ENCODE assay signal across 22 cellular contexts in the genomic region with DNA sequence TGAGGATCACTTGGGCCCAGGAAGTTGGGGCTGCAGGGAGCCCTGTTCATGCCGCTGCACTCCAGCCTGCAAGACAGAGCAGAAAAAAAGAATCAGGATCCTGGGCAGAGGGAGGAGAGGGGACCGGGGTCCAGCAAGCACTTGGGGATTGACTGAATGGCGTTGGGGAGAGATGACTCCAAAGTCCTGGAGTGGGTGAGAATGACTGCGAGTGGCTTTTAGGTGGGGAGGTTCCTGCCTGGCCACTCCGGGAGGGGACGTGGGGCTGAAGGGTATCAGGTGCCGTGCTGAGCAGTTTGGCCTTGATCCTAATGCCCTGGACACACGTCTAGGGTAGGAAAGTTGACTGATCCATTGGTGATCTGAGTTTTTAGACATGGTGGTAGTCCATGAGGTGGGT. TPM values are rescaled to one million over a fixed set of nuclear protein-coding genes. Genes with fewer than 3 reads are reported as not detected.
DNase-seq lines count a peak whose midpoint lies in the region; ATAC-seq and TF ChIP-seq lines count a peak whose summit lies in the region.
"Had no signal": no experiment of that assay in that cellular context is flagged by ENCODE, and none has a peak within 500 bp of the region (broad histone marks: within the 10 kb centered on the region; RNA-seq: fewer than 3 reads in every experiment).

No MANE protein-coding gene starts in this region.

- H3K27me3 Mint-ChIP-seq in stimulated activated naive CD8-positive, alpha-beta T cell treated with anti-CD3 and anti-CD28 coated beads, Interleukin-15, Interleukin-2, amounts not matched to agents 100 ng/mL and 50 ng/mL, for 24 hours = peaks cover 33% of the 10 kb centered on the region
- peaks cover 68% of the 10 kb centered on the region for H3K27me3 Mint-ChIP-seq in brain
- peaks cover 62% of the 10 kb centered on the region for H3K27me3 Mint-ChIP-seq in nephron (ENCODE audit: low read depth)

- H3K4me3 ChIP-seq in SJCRH30 = no peak overlapping the region
- H3K4me3 ChIP-seq: gastroesophageal sphincter, HAP-1 had no signal

- peaks cover 9% of the 10 kb centered on the region for H3K4me1 ChIP-seq in SJCRH30

- H3K36me3 Mint-ChIP-seq in stimulated activated naive CD8-positive, alpha-beta T cell treated with anti-CD3 and anti-CD28 coated beads, Interleukin-15, Interleukin-2, amounts not matched to agents 100 ng/mL and 50 ng/mL, for 24 hours (ENCODE audit: low read depth) = no peaks in the 10 kb centered on the region
- H3K36me3 Mint-ChIP-seq in brain (no peaks in the 10 kb centered on the region), nephron (ENCODE audit: low read depth) (no peaks in the 10 kb centered on the region)
- H3K36me3 Mint-ChIP-seq: activated naive CD8-positive, alpha-beta T cell treated with anti-CD3 and anti-CD28 coated beads, Interleukin-2, amount 10 ng/mL, durations not matched to agents 7 days and 5 days had no signal

- peak overlapping the region; percentile 21 for H3K27ac Mint-ChIP-seq in stimulated activated naive CD8-positive, alpha-beta T cell treated with anti-CD3 and anti-CD28 coated beads, Interleukin-15, Interleukin-2, amounts not matched to agents 100 ng/mL and 50 ng/mL, for 24 hours
- H3K27ac Mint-ChIP-seq in brain (peak overlapping the region in 1 of 5 experiments; percentile 34), nephron (peak overlapping the region in 1 of 3 experiments; percentile 16)
- H3K27ac Mint-ChIP-seq: activated naive CD8-positive, alpha-beta T cell treated with anti-CD3 and anti-CD28 coated beads, Interleukin-2, amount 10 ng/mL, durations not matched to agents 7 days and 5 days had no signal

- no peak for TF ChIP-seq CTCF in brain (conservative IDR thresholded peaks at IDR 0.05)
- TF ChIP-seq CTCF in nephron (IDR thresholded peaks at IDR 0.05; ENCODE audit: unreplicated experiment in 3 of 3) = no peak

- no peak for ATAC-seq in stimulated activated naive CD8-positive, alpha-beta T cell treated with anti-CD3 and anti-CD28 coated beads, Interleukin-15, Interleukin-2, amounts not matched to agents 100 U/mL and 50 U/mL, for 24 hours
- no peak for ATAC-seq in HG03378 (IDR thresholded peaks at IDR 0.05; ENCODE audit: unreplicated experiment)
- ATAC-seq: esophagus mucosa, gastroesophageal sphincter, right cardiac atrium had no signal

- no peaks in the 10 kb centered on the region for H3K27me3 ChIP-seq in SJCRH30

- no peaks in the 10 kb centered on the region for H3K9me3 ChIP-seq in SJCRH30 (replicated peaks)
- H3K9me3 ChIP-seq: breast epithelium, gastroesophageal sphincter, HAP-1 had no signal

- H3K4me1 Mint-ChIP-seq in stimulated activated naive CD8-positive, alpha-beta T cell treated with anti-CD3 and anti-CD28 coated beads, Interleukin-15, Interleukin-2, amounts not matched to agents 100 ng/mL and 50 ng/mL, for 24 hours (ENCODE audit: low read depth) = peaks cover 33% of the 10 kb centered on the region
- H3K4me1 Mint-ChIP-seq in brain (peaks cover 15% of the 10 kb centered on the region), nephron (peaks cover 17% of the 10 kb centered on the region)

- peak overlapping the region; percentile 7 for H3K4me3 Mint-ChIP-seq in stimulated activated naive CD8-positive, alpha-beta T cell treated with anti-CD3 and anti-CD28 coated beads, Interleukin-15, Interleukin-2, amounts not matched to agents 100 ng/mL and 50 ng/mL, for 24 hours
- peak overlapping the region in 4 of 5 experiments; percentile 40 to 71 (median 54) for H3K4me3 Mint-ChIP-seq in brain
- peak overlapping the region; percentile 57 to 73 (median 70) for H3K4me3 Mint-ChIP-seq in nephron

- H3K27ac ChIP-seq in SJCRH30 = no peak overlapping the region
- H3K27ac ChIP-seq: breast epithelium, dorsolateral prefrontal cortex had no signal

- no peak for DNase-seq in stimulated activated naive CD8-positive, alpha-beta T cell treated with anti-CD3 and anti-CD28 coated beads, Interleukin-15, Interleukin-2, amounts not matched to agents 100 U/mL and 50 U/mL, for 24 hours
- DNase-seq in SJCRH30 = no peak
- DNase-seq in KG1 (lab: John Stamatoyannopoulos, UW) = no peak
- DNase-seq: activated CD4-positive, CD25-positive, alpha-beta regulatory T cell; activated naive CD8-positive, alpha-beta T cell treated with anti-CD3 and anti-CD28 coated beads, Interleukin-2, amount 10 ng/mL, durations not matched to agents 7 days and 5 days; Calu3; KBM-7; MV-4-11; NCI-H2081; NCI-H524 treated with DMSO at 0.1 percent for 48 hours; nucleus accumbens; right cardiac atrium; SHP77 treated with DMSO at 0.1 percent for 48 hours had no signal

- no peaks in the 10 kb centered on the region for H3K9me3 Mint-ChIP-seq in stimulated activated naive CD8-positive, alpha-beta T cell treated with anti-CD3 and anti-CD28 coated beads, Interleukin-15, Interleukin-2, amounts not matched to agents 100 ng/mL and 50 ng/mL, for 24 hours
- peaks cover 0 to 9% (median 3%) of the 10 kb centered on the region in 5 experiments for H3K9me3 Mint-ChIP-seq in brain
- H3K9me3 Mint-ChIP-seq in nephron = no peaks in the 10 kb centered on the region
- H3K9me3 Mint-ChIP-seq: activated naive CD8-positive, alpha-beta T cell treated with anti-CD3 and anti-CD28 coated beads, Interleukin-2, amount 10 ng/mL, durations not matched to agents 7 days and 5 days had no signal

- no peaks in the 10 kb centered on the region for H3K36me3 ChIP-seq in SJCRH30
- H3K36me3 ChIP-seq: breast epithelium, gastroesophageal sphincter, HAP-1 had no signal

RNA-seq across cellular contexts. Expression of a gene that starts 3.5 kb away (rescaled TPM):
- 5.5 TPM for polyA plus RNA-seq in brain (ENCODE audit: insufficient read depth, low read depth, low replicate concordance)
- total RNA-seq in SJCRH30 (2014; rRNA removed; shearing (Covaris generic)) = 4.9 and 5.7 TPM in 2 replicates

Comparison
In these comparisons a context has a peak if more than half of its experiments do, and no peak if none do; other contexts are left out.
1. H3K4me3 Mint-ChIP-seq: peak in every context shown above with its lines; median percentile 70 in nephron; 54 in brain; 7 in stimulated activated naive CD8-positive, alpha-beta T cell treated with anti-CD3 and anti-CD28 coated beads, Interleukin-15, Interleukin-2, amounts not matched to agents 100 ng/mL and 50 ng/mL, for 24 hours.